ENCODE assay signal across 1 cellular context in genomic region chr1:231423648-231424047, GRCh38.
A peak's percentile ranks its signal among the peaks of the same experiment; 100 is the strongest.
TF ChIP-seq lines count a peak whose summit lies in the region.

No MANE protein-coding gene starts in this region.

TF ChIP-seq in HepG2, 621 proteins besides CTCF, POLR2A, EP300 and RAD21 (continued from another document):
- no peak for TF ChIP-seq CSRNP1 (CRISPR knock-in tag; IDR thresholded peaks at IDR 0.05)
- TF ChIP-seq IRX3 (CRISPR knock-in tag; IDR thresholded peaks at IDR 0.05; ENCODE audit: borderline replicate concordance, low read depth) = no peak
- no peak for TF ChIP-seq TBP (CRISPR knock-in tag; IDR thresholded peaks at IDR 0.05)
- TF ChIP-seq ZNF615 (CRISPR knock-in tag; IDR thresholded peaks at IDR 0.05; ENCODE audit: borderline replicate concordance) = no peak
- TF ChIP-seq HOXD1 (CRISPR knock-in tag; IDR thresholded peaks at IDR 0.05) = no peak
- TF ChIP-seq SP4 (CRISPR knock-in tag; IDR thresholded peaks at IDR 0.05) = no peak
- no peak for TF ChIP-seq ZNF224 (CRISPR knock-in tag; IDR thresholded peaks at IDR 0.05)
- TF ChIP-seq ATF4 (CRISPR knock-in tag; IDR thresholded peaks at IDR 0.05) = peak in 1 of 2 experiments; percentile 40; a peak in 1 of 4 replicates
- TF ChIP-seq TBX3 (IDR thresholded peaks at IDR 0.05; ENCODE audit: borderline replicate concordance) = peak; percentile 88
- no peak for TF ChIP-seq SSRP1 (CRISPR knock-in tag; IDR thresholded peaks at IDR 0.05)
- peak; percentile 93 for TF ChIP-seq KDM6A (CRISPR knock-in tag; IDR thresholded peaks at IDR 0.05; ENCODE audit: low read depth)
- no peak for TF ChIP-seq ZNF275 (CRISPR knock-in tag; IDR thresholded peaks at IDR 0.05; ENCODE audit: borderline replicate concordance)
- TF ChIP-seq ZNF282 (IDR thresholded peaks at IDR 0.05; ENCODE audit: partially characterized antibody) = no peak
- TF ChIP-seq ZBTB10 (CRISPR knock-in tag; IDR thresholded peaks at IDR 0.05; ENCODE audit: borderline replicate concordance) = no peak
- no peak for TF ChIP-seq NR2F6 (IDR thresholded peaks at IDR 0.05)
- peak; percentile 54; the same call in 1 of the 2 replicates for TF ChIP-seq NR2F6 (CRISPR knock-in tag; IDR thresholded peaks at IDR 0.05)
- TF ChIP-seq RFXAP (CRISPR knock-in tag; IDR thresholded peaks at IDR 0.05; ENCODE audit: borderline replicate concordance) = no peak
- no peak for TF ChIP-seq ZNF367 (CRISPR knock-in tag; IDR thresholded peaks at IDR 0.05; ENCODE audit: borderline replicate concordance)
- TF ChIP-seq SOX6 (IDR thresholded peaks at IDR 0.05) = no peak
- TF ChIP-seq SOX6 (CRISPR knock-in tag; IDR thresholded peaks at IDR 0.05) = peak; percentile 91
- TF ChIP-seq ZNF749 (CRISPR knock-in tag; IDR thresholded peaks at IDR 0.05; ENCODE audit: borderline replicate concordance) = no peak
- TF ChIP-seq POLR2AphosphoS5 (IDR thresholded peaks at IDR 0.05; ENCODE audit: low read depth, low read length) = 0 out of 2 replicates have a peak, but pooled peaks have one; percentile 21
- TF ChIP-seq MAFK (conservative IDR thresholded peaks at IDR 0.05 in 1 of 2, IDR thresholded peaks at IDR 0.05 in 1 of 2; ENCODE audit: low read length in 2 of 2) = peak in 1 of 2 experiments; percentile 10; a peak in 1 of 4 replicates
- TF ChIP-seq ZNF205 (CRISPR knock-in tag; IDR thresholded peaks at IDR 0.05) = no peak
- 0 out of 2 replicates have a peak, but pooled peaks have one; percentile 51 for TF ChIP-seq STAT6 (CRISPR knock-in tag; IDR thresholded peaks at IDR 0.05; ENCODE audit: borderline replicate concordance)
- no peak for TF ChIP-seq ZNF326 (CRISPR knock-in tag; IDR thresholded peaks at IDR 0.05; ENCODE audit: borderline replicate concordance)
- TF ChIP-seq PTBP1 (IDR thresholded peaks at IDR 0.05; ENCODE audit: low read depth, low read length, poor library complexity, severe bottlenecking) = no peak
- no peak for TF ChIP-seq MEIS1 (CRISPR knock-in tag; IDR thresholded peaks at IDR 0.05; ENCODE audit: borderline replicate concordance)
- TF ChIP-seq SNRNP70 (IDR thresholded peaks at IDR 0.05; ENCODE audit: low read depth, low read length) = no peak
- no peak for TF ChIP-seq SYNCRIP (IDR thresholded peaks at IDR 0.05; ENCODE audit: insufficient read depth, low read depth, low read length)
- no peak for TF ChIP-seq CCDC6 (CRISPR knock-in tag; IDR thresholded peaks at IDR 0.05)
- TF ChIP-seq ELF4 (CRISPR knock-in tag; IDR thresholded peaks at IDR 0.05; ENCODE audit: borderline replicate concordance) = no peak
